Comparison of ENCODE assay signal across 8 cellular contexts in the genomic region with DNA sequence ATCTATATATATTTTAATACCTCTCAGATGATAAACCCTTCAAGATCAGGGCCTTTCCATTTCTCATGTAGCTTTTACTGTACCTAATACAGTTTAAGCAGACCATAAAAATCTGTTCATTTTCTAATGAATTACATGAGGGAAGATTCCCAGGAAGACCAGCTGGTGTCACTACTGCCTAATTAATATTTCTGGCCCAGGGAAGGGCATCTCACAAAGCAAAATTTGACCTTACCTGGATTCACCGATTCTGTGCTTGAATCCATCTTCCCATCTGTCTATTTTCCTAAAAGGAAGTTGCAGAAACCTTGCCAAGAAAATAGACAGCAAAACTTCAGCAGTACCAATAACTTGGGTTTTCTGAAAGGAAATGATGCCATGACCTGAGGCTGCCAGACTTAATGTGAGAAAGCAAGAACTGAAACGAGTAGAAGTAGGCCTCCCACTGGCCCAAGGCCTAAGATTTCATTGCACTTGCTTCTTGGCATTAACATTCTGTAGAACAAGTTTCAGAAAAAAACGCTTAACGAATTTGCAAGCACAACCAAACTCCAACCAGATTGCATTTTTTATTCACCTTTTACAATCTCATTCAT.
DNase-seq lines count a peak whose midpoint lies in the region; ATAC-seq and TF ChIP-seq lines count a peak whose summit lies in the region.

No MANE protein-coding gene starts in this region.

- no peak overlapping the region for H3K4me3 ChIP-seq in WERI-Rb-1 (ENCODE audit: low read depth, low read length)
- H3K4me3 ChIP-seq in kidney epithelial cell (ENCODE audit: low read depth, low read length): no peak overlapping the region

- H3K27me3 ChIP-seq in WERI-Rb-1 (ENCODE audit: insufficient read depth, low read depth, severe bottlenecking) (no peaks in the 10 kb centered on the region), kidney epithelial cell (ENCODE audit: control insufficient read depth, insufficient read depth, low read length) (no peaks in the 10 kb centered on the region)

- TF ChIP-seq EP300 in Ishikawa (IDR thresholded peaks at IDR 0.05; ENCODE audit: borderline replicate concordance): no peak

- no peak for ATAC-seq in GM21423 (IDR thresholded peaks at IDR 0.05; ENCODE audit: unreplicated experiment)

- TF ChIP-seq RAD21 in Ishikawa (IDR thresholded peaks at IDR 0.05; ENCODE audit: low read depth): peak; percentile 72

- DNase-seq in AG20443 (ENCODE audit: low spot score): peak; percentile 54
- DNase-seq in GM13976 (ENCODE audit: low spot score): peak; percentile 30
- no peak for DNase-seq in WERI-Rb-1
- DNase-seq in kidney epithelial cell (ENCODE audit: low read depth): no peak
- no peak for DNase-seq in activated CD4-positive, alpha-beta T cell treated with anti-CD3 and anti-CD28 coated beads, Interleukin-2, amount 50 U/mL, for 4 hours
- DNase-seq in GM19240 (ENCODE audit: insufficient read length, low spot score): no peak

- TF ChIP-seq CTCF in GM13976 (IDR thresholded peaks at IDR 0.05; ENCODE audit: borderline replicate concordance, control extremely low read depth, extremely low read depth, insufficient read depth, missing control alignments) (peak; percentile 59), WERI-Rb-1 (IDR thresholded peaks at IDR 0.05; ENCODE audit: low read depth, low read length) (peak; percentile 33; the same call in 1 of the 2 replicates), kidney epithelial cell (IDR thresholded peaks at IDR 0.05; ENCODE audit: insufficient read depth, low read length, poor library complexity, severe bottlenecking) (peak; percentile 51)

- no peaks in the 10 kb centered on the region for H3K9me3 ChIP-seq in WERI-Rb-1 (ENCODE audit: severe bottlenecking)

- in situ Hi-C loops in GM13976 (cut with MboI; ENCODE audit: low sequenced_read_pairs, unreplicated experiment): loop anchor here (25.0 kb wide), 1 partner anchor 254 kb away; no protein-coding TSS in a partner anchor

- H3K27ac ChIP-seq in WERI-Rb-1: no peak overlapping the region

- H3K36me3 ChIP-seq in WERI-Rb-1 (no peaks in the 10 kb centered on the region), kidney epithelial cell (ENCODE audit: control insufficient read depth, insufficient read depth, low read length) (no peaks in the 10 kb centered on the region)

TF ChIP-seq in Ishikawa, 13 proteins besides CTCF, POLR2A, EP300 and RAD21:
- TF ChIP-seq FOXM1 (IDR thresholded peaks at IDR 0.05; ENCODE audit: borderline replicate concordance, low read depth): no peak
- TF ChIP-seq TCF12 (IDR thresholded peaks at IDR 0.05; ENCODE audit: low read depth): no peak
- TF ChIP-seq TAF1 (IDR thresholded peaks at IDR 0.05; ENCODE audit: low read depth): no peak

Comparison
In these comparisons a context has a peak if more than half of its experiments do, and no peak if none do; other contexts are left out.
1. DNase-seq: peak in AG20443 (single experiment) and GM13976 (single experiment); none in WERI-Rb-1 (single experiment), kidney epithelial cell (single experiment), activated CD4-positive, alpha-beta T cell treated with anti-CD3 and anti-CD28 coated beads, Interleukin-2, amount 50 U/mL, for 4 hours (0 of 2) and GM19240 (single experiment).
2. Peak in every context shown above with its lines, with median percentiles within 50 percentile points of each other: CTCF ChIP-seq.